ENCODE assay signal across 26 cellular contexts in genomic region chr2:152067823-152068222, GRCh38.
"Had no signal": no experiment of that assay in that cellular context is flagged by ENCODE, and none has a peak within 500 bp of the region (broad histone marks: within the 10 kb centered on the region; RNA-seq: fewer than 3 reads in every experiment).

No MANE protein-coding gene starts in this region.

- H3K9me3 ChIP-seq: adrenal gland, body of pancreas, gastrocnemius medialis, pancreas, prostate gland, tibial nerve had no signal

- ATAC-seq: activated CD8-positive, alpha-beta memory T cell treated with anti-CD3 and anti-CD28 coated beads, Interleukin-2, amount 10 ng/mL, durations not matched to agents 7 days and 5 days; activated CD8-positive, alpha-beta T cell treated with anti-CD3 and anti-CD28 coated beads, Interleukin-2, amount 10 ng/mL, durations not matched to agents 7 days and 5 days; body of pancreas; gastrocnemius medialis; left colon; naive thymus-derived CD8-positive, alpha-beta T cell; pancreas had no signal

- DNase-seq: activated CD8-positive, alpha-beta memory T cell treated with anti-CD3 and anti-CD28 coated beads, Interleukin-2, amount 10 ng/mL, durations not matched to agents 7 days and 5 days; activated CD8-positive, alpha-beta T cell treated with anti-CD3 and anti-CD28 coated beads, Interleukin-2, amount 10 ng/mL, durations not matched to agents 7 days and 5 days; activated naive CD4-positive, alpha-beta T cell treated with Interleukin-2 at 50 U/mL for 16 hours; activated T-cell treated with anti-CD3 and anti-CD28 coated beads, Interleukin-2, amount 50 U/mL, for 48 hours; adrenal gland; aorta; body of pancreas; cerebellar nuclear complex; dorsolateral prefrontal cortex; effector memory CD4-positive, alpha-beta T cell; erythroblast; gastrocnemius medialis; glutamatergic neuron; kidney; left colon; naive thymus-derived CD8-positive, alpha-beta T cell; nucleus accumbens; pancreas; stimulated activated CD4-positive, alpha-beta T cell treated with anti-CD3 and anti-CD28 coated beads, Interleukin-1b, Interleukin-23, amount 100 ng/mL, for 48 hours; stimulated activated naive CD4-positive, alpha-beta T cell; T-helper 2 cell had no signal

- H3K27me3 ChIP-seq: adrenal gland, body of pancreas, cardiac muscle cell, dorsolateral prefrontal cortex, gastrocnemius medialis, pancreas, tibial nerve had no signal

- H3K27ac ChIP-seq: adrenal gland, body of pancreas, cardiac muscle cell, coronary artery, dorsolateral prefrontal cortex, gastrocnemius medialis, pancreas, prostate gland, tibial nerve had no signal

- H3K36me3 ChIP-seq: adrenal gland, cardiac muscle cell, gastrocnemius medialis, pancreas, prostate gland, tibial nerve had no signal

- H3K4me1 ChIP-seq: adrenal gland, body of pancreas, gastrocnemius medialis, pancreas had no signal

- H3K4me3 ChIP-seq: adrenal gland, body of pancreas, cardiac muscle cell, coronary artery, dorsolateral prefrontal cortex, gastrocnemius medialis, pancreas, prostate gland, smooth muscle cell, tibial nerve had no signal

- FAIRE-seq: kidney, pancreas had no signal
